1 cellular context compared by ENCODE assay signal in genomic region chr11:31509412-31510345, GRCh38.
A peak's percentile ranks its signal among the peaks of the same experiment; 100 is the strongest.
TF ChIP-seq lines count a peak whose summit lies in the region.

TSS of gene ELP4 (plus strand) at chr11:31509767. CDS start at chr11:31509785, 18 bp downstream.
TSS of gene IMMP1L (minus strand) at chr11:31509622. CDS start at chr11:31463276, 46,346 bp downstream.

TF ChIP-seq in K562, 482 proteins besides CTCF, POLR2A, EP300 and RAD21 (continued from another document and continues in another):
- TF ChIP-seq RERE (CRISPR knock-in tag; IDR thresholded peaks at IDR 0.05; ENCODE audit: borderline replicate concordance) (no peak), NFATC3 (IDR thresholded peaks at IDR 0.05) (no peak), ARID3A (IDR thresholded peaks at IDR 0.05; ENCODE audit: borderline replicate concordance, low read depth, low read length) (no peak), ZNF282 (CRISPR knock-in tag; IDR thresholded peaks at IDR 0.05) (no peak), STAT5B (CRISPR knock-in tag; IDR thresholded peaks at IDR 0.05) (no peak), PTTG1 (tag; IDR thresholded peaks at IDR 0.05; ENCODE audit: low read depth) (no peak), NR2F6 (CRISPR knock-in tag; IDR thresholded peaks at IDR 0.05) (no peak), ESRRB (CRISPR knock-in tag; IDR thresholded peaks at IDR 0.05; ENCODE audit: borderline replicate concordance) (no peak), ZBTB9 (CRISPR knock-in tag; IDR thresholded peaks at IDR 0.05) (peak; percentile 77; the same call in 1 of the 2 replicates), SMAD3 (CRISPR knock-in tag; conservative IDR thresholded peaks at IDR 0.05) (no peak), SMAD4 (CRISPR knock-in tag; conservative IDR thresholded peaks at IDR 0.05) (no peak), TCF15 (CRISPR knock-in tag; IDR thresholded peaks at IDR 0.05) (no peak), HNRNPLL (IDR thresholded peaks at IDR 0.05; ENCODE audit: low read depth, low read length, poor library complexity, severe bottlenecking) (peak; percentile 55), HCFC1 (IDR thresholded peaks at IDR 0.05; ENCODE audit: low read depth, low read length) (peak; percentile 36; the same call in 1 of the 2 replicates), ZNF354B (CRISPR knock-in tag; IDR thresholded peaks at IDR 0.05) (no peak), MTF1 (CRISPR knock-in tag; IDR thresholded peaks at IDR 0.05; ENCODE audit: borderline replicate concordance) (no peak), CBFA2T2 (conservative IDR thresholded peaks at IDR 0.05) (no peak), ELF1 (tag; IDR thresholded peaks at IDR 0.05) (no peak), ZBTB1 (CRISPR knock-in tag; IDR thresholded peaks at IDR 0.05; ENCODE audit: borderline replicate concordance, low read depth) (no peak), KLF6 (CRISPR knock-in tag; IDR thresholded peaks at IDR 0.05; ENCODE audit: borderline replicate concordance) (no peak), CREB5 (CRISPR knock-in tag; IDR thresholded peaks at IDR 0.05) (no peak), DPF2 (IDR thresholded peaks at IDR 0.05) (no peak), ZNF589 (CRISPR knock-in tag; IDR thresholded peaks at IDR 0.05; ENCODE audit: low read depth) (no peak), ZNF584 (CRISPR knock-in tag; IDR thresholded peaks at IDR 0.05; ENCODE audit: low read depth) (no peak), TBP (optimal IDR thresholded peaks at IDR 0.05; ENCODE audit: low read depth, low read length) (peak; percentile 95), PBX2 (CRISPR knock-in tag; IDR thresholded peaks at IDR 0.05; ENCODE audit: low read depth) (no peak), PBX2 (tag; conservative IDR thresholded peaks at IDR 0.05; ENCODE audit: low read depth) (peak; percentile 20; the same call in 1 of the 2 replicates), DACH1 (IDR thresholded peaks at IDR 0.05; ENCODE audit: partially characterized antibody) (no peak), TGIF2 (CRISPR knock-in tag; IDR thresholded peaks at IDR 0.05) (no peak), ZNF12 (CRISPR knock-in tag; IDR thresholded peaks at IDR 0.05) (peak; percentile 21; the same call in 1 of the 2 replicates), ARNT (IDR thresholded peaks at IDR 0.05) (no peak), CREB3L1 (IDR thresholded peaks at IDR 0.05; ENCODE audit: borderline replicate concordance, low read depth) (peak; percentile 37; the same call in 1 of the 2 replicates), RBFOX2 (IDR thresholded peaks at IDR 0.05; ENCODE audit: low read depth, low read length) (peak; percentile 90), KLF1 (tag; IDR thresholded peaks at IDR 0.05) (no peak), CHAMP1 (IDR thresholded peaks at IDR 0.05) (peak; percentile 76), TEAD2 (tag; IDR thresholded peaks at IDR 0.05) (no peak), TSC22D4 (tag; IDR thresholded peaks at IDR 0.05) (no peak), THRAP3 (IDR thresholded peaks at IDR 0.05; ENCODE audit: borderline replicate concordance) (no peak), CLOCK (CRISPR knock-in tag; IDR thresholded peaks at IDR 0.05; ENCODE audit: borderline replicate concordance) (no peak), ZBTB12 (CRISPR knock-in tag; IDR thresholded peaks at IDR 0.05) (no peak; the same call in 1 of the 2 replicates), TARDBP (IDR thresholded peaks at IDR 0.05) (no peak)
